8 cellular contexts compared by ENCODE assay signal in the genomic region with DNA sequence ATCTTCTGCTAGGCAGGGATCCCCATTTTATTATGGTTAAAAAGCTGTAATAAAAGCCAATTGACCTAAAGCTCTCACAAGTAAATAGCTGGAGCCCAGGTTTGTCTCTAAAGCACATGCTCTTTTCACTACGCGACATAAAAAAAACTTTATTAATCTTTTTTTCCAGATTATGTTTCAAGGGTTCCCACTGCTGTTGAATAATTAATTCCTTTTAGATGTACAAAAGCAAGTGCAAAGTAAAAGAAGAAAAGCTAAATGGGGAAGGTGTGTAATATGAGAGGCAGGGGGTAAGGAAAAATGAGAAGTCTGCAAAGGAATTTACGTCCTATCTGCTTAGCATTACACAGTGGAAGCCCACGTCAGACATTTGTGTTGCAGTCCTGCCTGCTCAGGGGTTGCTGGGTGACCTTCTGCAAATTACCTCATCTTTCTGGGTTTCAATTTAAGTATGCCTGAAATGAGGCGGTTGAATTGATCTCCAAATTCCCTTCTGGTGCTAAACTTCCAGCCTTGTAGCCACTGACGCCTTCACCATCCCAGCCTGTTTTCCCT. TPM values are rescaled to one million over a fixed set of nuclear protein-coding genes. Genes with fewer than 3 reads are reported as not detected.
DNase-seq lines count a peak whose midpoint lies in the region; ATAC-seq and TF ChIP-seq lines count a peak whose summit lies in the region.

No MANE protein-coding gene starts in this region.

- no peaks in the 10 kb centered on the region for H3K9me3 ChIP-seq in BE2C

- DNase-seq in BE2C = peak; percentile 19
- peak; percentile 44 for DNase-seq in SIG-M5 (lab: John Stamatoyannopoulos, UW)
- DNase-seq in brain microvascular endothelial cell = peak; percentile 91
- peak; percentile 81 for DNase-seq in islet precursor cell
- DNase-seq in stimulated activated CD4-positive, alpha-beta T cell treated with anti-CD3 and anti-CD28 coated beads, Interleukin-1b, Interleukin-23, amount 100 ng/mL, for 48 hours = peak; percentile 68
- DNase-seq in COR-L47 (lab: John Stamatoyannopoulos, UW) = no peak

- peak; percentile 23 for ATAC-seq in GM19035 (IDR thresholded peaks at IDR 0.05; ENCODE audit: unreplicated experiment)
- ATAC-seq in HG03280 (IDR thresholded peaks at IDR 0.05; ENCODE audit: unreplicated experiment) = peak; percentile 30

- peak overlapping the region; percentile 99 for H3K27ac ChIP-seq in brain microvascular endothelial cell

- H3K27me3 ChIP-seq in BE2C = no peaks in the 10 kb centered on the region
- no peaks in the 10 kb centered on the region for H3K27me3 ChIP-seq in brain microvascular endothelial cell (replicated peaks)

- peak overlapping the region; percentile 89 for H3K4me3 ChIP-seq in BE2C (ENCODE audit: low read depth, low read length)
- peak overlapping the region; percentile 73 for H3K4me3 ChIP-seq in brain microvascular endothelial cell (ENCODE audit: low read depth, low read length)

- TF ChIP-seq CTCF in BE2C (IDR thresholded peaks at IDR 0.05; ENCODE audit: low read depth, low read length) = no peak
- no peak for TF ChIP-seq CTCF in brain microvascular endothelial cell (IDR thresholded peaks at IDR 0.05; ENCODE audit: low read depth, low read length, missing control alignments)

- H3K4me1 ChIP-seq in BE2C = no peaks in the 10 kb centered on the region

- H3K36me3 ChIP-seq in BE2C = no peaks in the 10 kb centered on the region
- no peaks in the 10 kb centered on the region for H3K36me3 ChIP-seq in brain microvascular endothelial cell (replicated peaks)

- in situ Hi-C loops in brain microvascular endothelial cell (cut with HindIII; ENCODE audit: low pct_ligation_motif_present, low sequenced_read_pairs) = loop anchor here (25.0 kb wide), 1 partner anchor 115 kb away; no protein-coding TSS in a partner anchor

RNA-seq across cellular contexts. Expression of gene NABP1, which starts 0.8 kb away (rescaled TPM):
- 2.1 TPM for polyA plus RNA-seq in BE2C (2012; ENCODE audit: insufficient read depth, insufficient read length, low read depth)
